1 cellular context compared by ENCODE assay signal in the genomic region with DNA sequence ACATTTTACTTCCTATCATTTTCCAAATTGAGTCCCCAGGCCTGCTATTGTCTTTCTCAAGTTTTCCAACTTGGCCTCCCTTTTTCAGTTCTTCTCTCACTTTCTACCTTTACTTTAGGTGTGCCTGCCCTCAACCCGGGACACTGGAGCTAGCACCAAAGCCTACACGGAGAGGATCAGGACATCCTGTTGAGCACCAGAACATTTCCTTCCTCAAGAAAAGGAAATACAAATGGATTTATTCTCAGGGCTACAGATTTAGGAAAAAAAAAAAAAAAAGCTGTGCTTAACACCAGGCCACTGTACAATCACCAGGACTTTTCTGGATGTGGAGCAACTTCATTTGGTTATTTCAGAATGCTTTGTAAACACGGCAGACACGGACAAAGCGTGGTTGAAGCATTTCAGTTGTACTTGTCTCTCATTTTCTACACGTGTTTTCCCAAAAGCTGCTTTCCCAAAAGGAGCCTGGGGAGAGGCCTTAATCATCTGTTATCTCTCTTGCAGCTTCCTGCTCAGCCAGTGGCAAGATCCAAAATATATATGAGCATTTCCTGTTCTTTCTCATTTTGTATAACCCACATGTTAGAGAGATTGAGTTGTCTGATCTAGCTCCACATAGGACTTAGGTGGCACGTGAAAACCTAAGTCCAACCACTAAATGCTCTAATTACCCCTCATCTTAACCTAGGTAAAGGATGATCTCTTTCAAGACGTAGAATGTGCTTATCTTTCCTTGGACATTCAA.
TF ChIP-seq lines count a peak whose summit lies in the region.

No MANE protein-coding gene starts in this region.

TF ChIP-seq in IMR-90, 13 proteins besides CTCF, POLR2A, EP300 and RAD21 (continued from another document):
- TF ChIP-seq, protein P1, sequence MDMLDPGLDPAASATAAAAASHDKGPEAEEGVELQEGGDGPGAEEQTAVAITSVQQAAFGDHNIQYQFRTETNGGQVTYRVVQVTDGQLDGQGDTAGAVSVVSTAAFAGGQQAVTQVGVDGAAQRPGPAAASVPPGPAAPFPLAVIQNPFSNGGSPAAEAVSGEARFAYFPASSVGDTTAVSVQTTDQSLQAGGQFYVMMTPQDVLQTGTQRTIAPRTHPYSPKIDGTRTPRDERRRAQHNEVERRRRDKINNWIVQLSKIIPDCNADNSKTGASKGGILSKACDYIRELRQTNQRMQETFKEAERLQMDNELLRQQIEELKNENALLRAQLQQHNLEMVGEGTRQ (IDR thresholded peaks at IDR 0.05; ENCODE audit: low read depth, low read length), result no peak
- TF ChIP-seq MAFK (IDR thresholded peaks at IDR 0.05; ENCODE audit: low read depth, low read length) (no peak), CEBPB (IDR thresholded peaks at IDR 0.05; ENCODE audit: low read depth, low read length) (no peak), MAZ (IDR thresholded peaks at IDR 0.05; ENCODE audit: borderline replicate concordance, low read depth, low read length) (no peak)
